23 cellular contexts compared by ENCODE assay signal in the genomic region with DNA sequence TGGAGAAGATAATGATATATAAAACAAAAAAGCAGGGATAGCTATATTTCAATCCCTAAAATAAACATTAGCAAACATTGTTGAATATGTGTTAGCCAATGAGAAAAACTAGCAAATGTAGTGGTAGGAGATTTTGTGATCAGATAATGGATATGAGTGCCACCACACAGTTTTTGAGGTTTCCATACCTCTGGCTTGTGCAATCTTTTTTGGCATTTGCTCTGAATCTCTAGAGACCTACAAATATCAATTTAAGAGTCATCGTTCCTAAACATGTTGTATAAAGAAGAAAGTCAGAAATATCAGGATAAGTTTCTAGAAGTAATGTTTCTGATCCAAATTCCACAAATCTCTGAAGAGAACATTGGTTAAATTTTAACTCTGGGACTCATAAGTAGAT.
A peak's percentile ranks its signal among the peaks of the same experiment; 100 is the strongest.
DNase-seq lines count a peak whose midpoint lies in the region; ATAC-seq and TF ChIP-seq lines count a peak whose summit lies in the region.
"Had no signal": no experiment of that assay in that cellular context is flagged by ENCODE, and none has a peak within 500 bp of the region (broad histone marks: within the 10 kb centered on the region; RNA-seq: fewer than 3 reads in every experiment).

No MANE protein-coding gene starts in this region.

- H3K9me3 ChIP-seq in SJCRH30 (replicated peaks) (no peaks in the 10 kb centered on the region), osteoblast (ENCODE audit: low read depth, low read length) (no peaks in the 10 kb centered on the region)
- H3K9me3 ChIP-seq: BLaER1 treated with 17β-estradiol and CSF1 and Interleukin-3, amounts not matched to agents 10 nM and 100 nM; SJSA1 had no signal

- H3K27me3 ChIP-seq in SJCRH30, result no peaks in the 10 kb centered on the region
- H3K27me3 ChIP-seq in osteoblast (ENCODE audit: insufficient read depth, low read length), result no peaks in the 10 kb centered on the region
- H3K27me3 ChIP-seq: BLaER1 treated with 17β-estradiol and CSF1 and Interleukin-3, amounts not matched to agents 10 nM and 100 nM; SJSA1 had no signal

- H3K36me3 Mint-ChIP-seq in stimulated activated naive B cell treated with anti-CD40 and anti-IgM and Interleukin-4, amounts not matched to agents 10 μg/mL and 1 μg/mL and 100 μg/mL, for 72 hours, result no peaks in the 10 kb centered on the region

- TF ChIP-seq CTCF in AG10803 (conservative IDR thresholded peaks at IDR 0.05; ENCODE audit: low read length) (no peak), fibroblast of mammary gland (conservative IDR thresholded peaks at IDR 0.05; ENCODE audit: control insufficient read depth, insufficient read depth, low read depth, low read length) (no peak), osteoblast (IDR thresholded peaks at IDR 0.05; ENCODE audit: extremely low read depth, low read depth, low read length) (no peak)

- H3K4me3 ChIP-seq in AG10803 (ENCODE audit: low read length), result no peak overlapping the region
- H3K4me3 ChIP-seq in SJCRH30, result no peak overlapping the region
- no peak overlapping the region for H3K4me3 ChIP-seq in fibroblast of mammary gland (ENCODE audit: control insufficient read depth, low read depth, low read length)
- no peak overlapping the region for H3K4me3 ChIP-seq in osteoblast (ENCODE audit: insufficient read depth, low read length)
- H3K4me3 ChIP-seq: BLaER1 treated with 17β-estradiol and CSF1 and Interleukin-3, amounts not matched to agents 10 nM and 100 nM; SJSA1 had no signal

- peak; percentile 40 for DNase-seq in AG10803 (ENCODE audit: low read depth)
- DNase-seq in SJCRH30, result no peak
- DNase-seq in fibroblast of mammary gland (ENCODE audit: low read depth), result peak; percentile 41
- no peak for DNase-seq in osteoblast (ENCODE audit: insufficient read length, low spot score, missing footprints)
- no peak for DNase-seq in sciatic nerve (ENCODE audit: low spot score)
- DNase-seq in stimulated activated naive B cell treated with anti-CD40 and anti-IgM and Interleukin-4, amounts not matched to agents 10 μg/mL and 1 μg/mL and 100 μg/mL, for 72 hours, result no peak
- DNase-seq: AML-193; CD4-positive, alpha-beta T cell; DMS53; GOT3; HCEC 1CT; KBM-7; MM.1S; NCI-H1694; NCI-H2029 treated with DMSO at 0.1 percent for 48 hours; NCI-H446 treated with DMSO at 0.1 percent for 48 hours; NCI-H526; NK-92 treated with Interleukin-12 subunit alpha and Interleukin-12 subunit beta, amount 100 ng/mL, for 24 hours; PC-3 had no signal

- no peaks in the 10 kb centered on the region for H3K27me3 Mint-ChIP-seq in stimulated activated naive B cell treated with anti-CD40 and anti-IgM and Interleukin-4, amounts not matched to agents 10 μg/mL and 1 μg/mL and 100 μg/mL, for 72 hours
- H3K27me3 Mint-ChIP-seq: CD4-positive, alpha-beta T cell had no signal

- no peaks in the 10 kb centered on the region for H4K20me1 ChIP-seq in osteoblast (ENCODE audit: insufficient read depth, low read length)
- H4K20me1 ChIP-seq: BLaER1 treated with 17β-estradiol and CSF1 and Interleukin-3, amounts not matched to agents 10 nM and 100 nM had no signal

- H3K27ac Mint-ChIP-seq in stimulated activated naive B cell treated with anti-CD40 and anti-IgM and Interleukin-4, amounts not matched to agents 10 μg/mL and 1 μg/mL and 100 μg/mL, for 72 hours, result no peak overlapping the region
- H3K27ac Mint-ChIP-seq: CD4-positive, alpha-beta T cell had no signal

- H3K79me2 ChIP-seq in osteoblast (ENCODE audit: insufficient read depth, low read length), result no peaks in the 10 kb centered on the region

- H3K4me1 Mint-ChIP-seq in stimulated activated naive B cell treated with anti-CD40 and anti-IgM and Interleukin-4, amounts not matched to agents 10 μg/mL and 1 μg/mL and 100 μg/mL, for 72 hours, result no peaks in the 10 kb centered on the region

- peak overlapping the region; percentile 23 for H2AFZ ChIP-seq in osteoblast (ENCODE audit: low read length)

- H3K4me2 ChIP-seq in osteoblast (ENCODE audit: insufficient read depth, low read length), result no peak overlapping the region
- H3K4me2 ChIP-seq: BLaER1 treated with 17β-estradiol and CSF1 and Interleukin-3, amounts not matched to agents 10 nM and 100 nM had no signal

- intact Hi-C loops in sciatic nerve (cut with DNase I), result no loop called here

- no peaks in the 10 kb centered on the region for H3K9me3 Mint-ChIP-seq in stimulated activated naive B cell treated with anti-CD40 and anti-IgM and Interleukin-4, amounts not matched to agents 10 μg/mL and 1 μg/mL and 100 μg/mL, for 72 hours
- H3K9me3 Mint-ChIP-seq: CD4-positive, alpha-beta T cell had no signal

- H3K4me3 Mint-ChIP-seq in stimulated activated naive B cell treated with anti-CD40 and anti-IgM and Interleukin-4, amounts not matched to agents 10 μg/mL and 1 μg/mL and 100 μg/mL, for 72 hours, result no peak overlapping the region
- H3K4me3 Mint-ChIP-seq: CD4-positive, alpha-beta T cell had no signal

- H3K36me3 ChIP-seq in SJCRH30, result no peaks in the 10 kb centered on the region
- no peaks in the 10 kb centered on the region for H3K36me3 ChIP-seq in osteoblast (ENCODE audit: insufficient read depth, low read length)
- H3K36me3 ChIP-seq: BLaER1 treated with 17β-estradiol and CSF1 and Interleukin-3, amounts not matched to agents 10 nM and 100 nM; SJSA1 had no signal

- H3K27ac ChIP-seq in SJCRH30 (0 out of 2 replicates have a peak overlapping the region, but pooled peaks have one; percentile 8), osteoblast (ENCODE audit: low read depth, low read length) (no peak overlapping the region)
- H3K27ac ChIP-seq: BLaER1 treated with 17β-estradiol and CSF1 and Interleukin-3, amounts not matched to agents 10 nM and 100 nM; SJSA1 had no signal

- ATAC-seq in GM21515 (IDR thresholded peaks at IDR 0.05; ENCODE audit: unreplicated experiment), result no peak
- no peak for ATAC-seq in sciatic nerve
- ATAC-seq in stimulated activated naive B cell treated with anti-CD40 and anti-IgM and Interleukin-4, amounts not matched to agents 10 μg/mL and 1 μg/mL and 100 μg/mL, for 72 hours (replicated peaks), result no peak
- ATAC-seq: PC-3, Right ventricle myocardium inferior had no signal

- H3K4me1 ChIP-seq in SJCRH30, result no peaks in the 10 kb centered on the region
- H3K4me1 ChIP-seq in osteoblast (ENCODE audit: insufficient read depth, low read length), result peaks cover 12% of the 10 kb centered on the region
- H3K4me1 ChIP-seq: SJSA1 had no signal

Comparison
In these comparisons a context has a peak if more than half of its experiments do, and no peak if none do; other contexts are left out.
1. DNase-seq: peak in AG10803 (single experiment) and fibroblast of mammary gland (single experiment); none in SJCRH30 (0 of 2), osteoblast (single experiment), sciatic nerve (single experiment) and stimulated activated naive B cell treated with anti-CD40 and anti-IgM and Interleukin-4, amounts not matched to agents 10 μg/mL and 1 μg/mL and 100 μg/mL, for 72 hours (single experiment).